ENCODE assay signal across 8 cellular contexts in genomic region chr5:174071484-174071883, GRCh38. TPM values are rescaled to one million over a fixed set of nuclear protein-coding genes. Genes with fewer than 3 reads are reported as not detected.
"Had no signal": no experiment of that assay in that cellular context is flagged by ENCODE, and none has a peak within 500 bp of the region (broad histone marks: within the 10 kb centered on the region; RNA-seq: fewer than 3 reads in every experiment).

No MANE protein-coding gene starts in this region.

- H3K4me3 ChIP-seq: GM23338, HAP-1, K562 had no signal

- H3K4me3 Mint-ChIP-seq: GM23338, HFFc6 had no signal

- H3K9me3 ChIP-seq: HAP-1 had no signal

- H3K27ac Mint-ChIP-seq: GM23338, HFFc6 had no signal

- H3K4me1 ChIP-seq: HAP-1 had no signal

- H3K9me3 Mint-ChIP-seq: GM23338 had no signal

- H3K36me3 ChIP-seq: HAP-1 had no signal

- H3K4me2 ChIP-seq: GM23338 had no signal

- ATAC-seq: GM23338, HCT116, K562 had no signal

- DNase-seq: HFFc6, IMR-90, KG1 had no signal

- H2AFZ ChIP-seq: GM23338 had no signal

- H3K4me1 Mint-ChIP-seq: GM23338 had no signal

RNA-seq across cellular contexts. Expression of gene NSG2, which starts 26.0 kb away (rescaled TPM):
- total RNA-seq: GM23338, HFFc6, HT-29, IMR-90, K562 had no signal
